8 cellular contexts compared by ENCODE assay signal in genomic region chrX:54439967-54440871, GRCh38. TPM values are rescaled to one million over a fixed set of nuclear protein-coding genes. Genes with fewer than 3 reads are reported as not detected.
A peak's percentile ranks its signal among the peaks of the same experiment; 100 is the strongest.
DNase-seq lines count a peak whose midpoint lies in the region; ATAC-seq and TF ChIP-seq lines count a peak whose summit lies in the region.

A gene with protein sequence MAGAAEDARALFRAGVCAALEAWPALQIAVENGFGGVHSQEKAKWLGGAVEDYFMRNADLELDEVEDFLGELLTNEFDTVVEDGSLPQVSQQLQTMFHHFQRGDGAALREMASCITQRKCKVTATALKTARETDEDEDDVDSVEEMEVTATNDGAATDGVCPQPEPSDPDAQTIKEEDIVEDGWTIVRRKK (plus strand): TSS chrX:54440404. CDS start chrX:54440422, 18 bp downstream.

- no peak for TF ChIP-seq POLR2A in lower leg skin (IDR thresholded peaks at IDR 0.05)

- DNase-seq in CD1c-positive myeloid dendritic cell (ENCODE audit: extremely low spot score) (peak; percentile 78), NCI-H69 (lab: John Stamatoyannopoulos, UW) (peak; percentile 91), dorsolateral prefrontal cortex (peak; percentile 68 to 88 (median 84)), lower leg skin (ENCODE audit: low spot score in 2 of 2) (peak; percentile 75 to 94)
- peak; percentile 61 to 70 for DNase-seq in activated CD4-positive, alpha-beta T cell treated with anti-CD3 and anti-CD28 coated beads, Interleukin-2, amount 50 U/mL, for 4 hours
- peak; percentile 64 to 76 for DNase-seq in stimulated activated CD4-positive, alpha-beta T cell treated with anti-CD3 and anti-CD28 coated beads, Interleukin-4, amount 100 ng/mL, for 4 hours

- 0 to 44% methylated on average over 22 to 40 of the region's 40 CpGs for WGBS in lower leg skin, 2 donors

- peak; percentile 96 for ATAC-seq in GM19395 (IDR thresholded peaks at IDR 0.05; ENCODE audit: unreplicated experiment)
- peak; percentile 89 for ATAC-seq in HG03558 (IDR thresholded peaks at IDR 0.05; ENCODE audit: extremely low read depth, unreplicated experiment)

- TF ChIP-seq CTCF in dorsolateral prefrontal cortex (IDR thresholded peaks at IDR 0.05 in 54 of 56, conservative IDR thresholded peaks at IDR 0.05 in 2 of 56; ENCODE audit: low read depth in 1 of 56, partially characterized antibody in 56 of 56) (peak in 15 of 56 donors; percentile 3 to 35 (median 16)), lower leg skin (IDR thresholded peaks at IDR 0.05) (no peak)

- H3K4me3 ChIP-seq in dorsolateral prefrontal cortex (peak within 1 kb of the TSS; percentile 45 to 93 (median 78)), lower leg skin (ENCODE audit: low read depth, poor library complexity, severe bottlenecking) (peak within 1 kb of the TSS; percentile 79)

- H3K27me3 ChIP-seq in dorsolateral prefrontal cortex = peaks cover 0 to 46% (median 5%) of the 10 kb centered on the region in 45 donors

- H3K27ac ChIP-seq in dorsolateral prefrontal cortex = peak within 1 kb of the TSS in 39 of 59 donors; percentile 14 to 82 (median 57)

- intact Hi-C loops in dorsolateral prefrontal cortex (cut with DNase I) (loop anchor here in 1 of 2 donors (5.0 to 10.0 kb wide), 2 partner anchors 83 to 375 kb away; partner anchors contain the start of gene WNK3), lower leg skin (cut with DNase I; ENCODE audit: low total_unique reads) (no loop called here)

RNA-seq across cellular contexts. Expression of the gene that starts here (rescaled TPM):
- 100 to 1,000 TPM in 31 of 120 experiments, 10 to 100 TPM in 89; 58.9 to 122 (median 92.9) TPM for total RNA-seq in dorsolateral prefrontal cortex
- 10 to 100 TPM; 20.2 to 26.8 (median 23.0) TPM for total RNA-seq in lower leg skin

Comparison
In these comparisons a context has a peak if more than half of its experiments do, and no peak if none do; other contexts are left out.
1. Peak in every context shown above with its lines: DNase-seq, ATAC-seq, H3K4me3 ChIP-seq and H3K27ac ChIP-seq.